ENCODE assay signal across 33 cellular contexts in genomic region chr5:41057940-41058339, GRCh38. TPM values are rescaled to one million over a fixed set of nuclear protein-coding genes. Genes with fewer than 3 reads are reported as not detected.
"Had no signal": no experiment of that assay in that cellular context is flagged by ENCODE, and none has a peak within 500 bp of the region (broad histone marks: within the 10 kb centered on the region; RNA-seq: fewer than 3 reads in every experiment).

No MANE protein-coding gene starts in this region.

- DNase-seq: Karpas-422, MM.1S, MV-4-11, NCI-H1092, NCI-H1105, NCI-H1417 treated with DMSO at 0.1 percent for 48 hours, NCI-H1436 treated with DMSO at 0.1 percent for 48 hours, NCI-H1694 treated with DMSO at 0.1 percent for 48 hours, NCI-H187 treated with DMSO at 0.1 percent for 48 hours, NCI-H2029, NCI-H2081, NCI-H2171 treated with DMSO at 0.1 percent for 48 hours, NCI-H2227 treated with DMSO at 0.1 percent for 48 hours, NCI-H345, NCI-H446, NCI-H510A treated with DMSO at 0.1 percent for 48 hours, NCI-H524 treated with DMSO at 0.1 percent for 48 hours, NCI-H526 treated with DMSO at 0.1 percent for 48 hours, NCI-H774, OCI-M1, PC-3, Peyer's patch, RPMI8226, SIG-M5, SJCRH30, T-cell had no signal

- H3K27ac Mint-ChIP-seq: T-cell had no signal

- H3K36me3 ChIP-seq: Peyer's patch, SJCRH30 had no signal

- H3K4me1 ChIP-seq: Peyer's patch, SJCRH30 had no signal

- H3K27ac ChIP-seq: KMS-11, Peyer's patch, SJCRH30, SK-N-MC had no signal

- H3K9ac ChIP-seq: KMS-11 had no signal

- H3K4me3 Mint-ChIP-seq: T-cell had no signal

- H3K4me2 ChIP-seq: KMS-11 had no signal

- ATAC-seq: PC-3, SK-N-SH treated with all-trans-retinoic acid at 6 μM for 48 hours, T-cell had no signal

- H3K27me3 ChIP-seq: Peyer's patch, SJCRH30 had no signal

- H3K4me3 ChIP-seq: Peyer's patch, SJCRH30, SK-N-MC had no signal

- H3K9me3 ChIP-seq: Peyer's patch, SJCRH30 had no signal

- H3K4me1 Mint-ChIP-seq: T-cell had no signal

- H3K36me3 Mint-ChIP-seq: T-cell had no signal

RNA-seq across cellular contexts. Expression of gene MROH2B, which starts 13.2 kb away (rescaled TPM):
- total RNA-seq: LHCN-M2, MCF 10A, NCI-H460, Peyer's patch, SJCRH30, SK-MEL-5, T-cell had no signal
